In genomic region chr19:14113762-14114414, GRCh38 we compare ENCODE assay signal across 9 cellular contexts. TPM values are rescaled to one million over a fixed set of nuclear protein-coding genes. Genes with fewer than 3 reads are reported as not detected.
DNase-seq lines count a peak whose midpoint lies in the region; ATAC-seq, FAIRE-seq and TF ChIP-seq lines count a peak whose summit lies in the region.
"Had no signal": no experiment of that assay in that cellular context is flagged by ENCODE, and none has a peak within 500 bp of the region (broad histone marks: within the 10 kb centered on the region; RNA-seq: fewer than 3 reads in every experiment).

No MANE protein-coding gene starts in this region.

- DNase-seq in HFFc6 (no peak), UCSD-AML1 (lab: John Stamatoyannopoulos, UW; ENCODE audit: unreplicated experiment) (peak; percentile 97), coronary artery (ENCODE audit: low spot score) (no peak), pancreas (peak in 5 of 6 donors; percentile 35 to 81 (median 74)), HTR-8/SVneo (ENCODE audit: insufficient read length, low spot score) (no peak), NCI-H748 (lab: John Stamatoyannopoulos, UW; ENCODE audit: unreplicated experiment) (no peak), NCI-H1436 treated with DMSO at 0.1 percent for 48 hours (lab: John Stamatoyannopoulos, UW) (no peak), T1000 (lab: John Stamatoyannopoulos, UW) (no peak)

- no peaks in the 10 kb centered on the region for H3K27me3 ChIP-seq in pancreas

- peak overlapping the region; percentile 79 to 100 for H3K27ac ChIP-seq in coronary artery
- H3K27ac ChIP-seq in pancreas, result peak overlapping the region in 1 of 4 donors; percentile 2
- H3K27ac ChIP-seq: SK-N-MC had no signal

- WGBS in pancreas, 2 donors, result 75 to 79% methylated on average over 18 of the region's 18 CpGs

- H3K27ac Mint-ChIP-seq in HFFc6, result peak overlapping the region; percentile 87

- no peak for FAIRE-seq in pancreas (lab: Jason Lieb, UNC)
- no peak for FAIRE-seq in HTR-8/SVneo (lab: Jason Lieb, UNC)

- peak overlapping the region; percentile 65 for H3K4me3 ChIP-seq in coronary artery
- H3K4me3 ChIP-seq in pancreas, result no peak overlapping the region
- H3K4me3 ChIP-seq: SK-N-MC had no signal

- peaks cover 43% of the 10 kb centered on the region for H3K4me1 Mint-ChIP-seq in HFFc6 (ENCODE audit: low read depth)

- no peak for ATAC-seq in pancreas

- no peaks in the 10 kb centered on the region for H3K36me3 Mint-ChIP-seq in HFFc6 (ENCODE audit: low read depth)

- H3K9me3 ChIP-seq in pancreas, result no peaks in the 10 kb centered on the region

- H3K4me1 ChIP-seq in pancreas, result peaks cover 18 to 34% (median 19%) of the 10 kb centered on the region in 3 donors

- intact Hi-C loops in pancreas (cut with DNase I), result no loop called here

- no peaks in the 10 kb centered on the region for H3K9me3 Mint-ChIP-seq in HFFc6

- TF ChIP-seq CTCF in HFFc6 (IDR thresholded peaks at IDR 0.05) (peak; percentile 53), coronary artery (IDR thresholded peaks at IDR 0.05) (no peak), pancreas (IDR thresholded peaks at IDR 0.05) (peak in 1 of 4 donors; percentile 7)

- 0 out of 2 replicates have a peak, but pooled peaks cover 1% of the 10 kb centered on the region for H3K27me3 Mint-ChIP-seq in HFFc6 (ENCODE audit: insufficient read depth)

- H3K4me3 Mint-ChIP-seq in HFFc6, result no peak overlapping the region; the same call in 1 of the 2 replicates

- H3K36me3 ChIP-seq in pancreas, result no peaks in the 10 kb centered on the region

RNA-seq across cellular contexts. Expression of gene PRKACA, which starts 3.7 kb away (rescaled TPM):
- 100 to 1,000 TPM; 137 to 170 (median 149) TPM for total RNA-seq in HFFc6 (2021; fragmentation: NEBNext Ultra II Directional; extraction: Animal tissue kit (Norgen Biotek cat#: 25700))
- 10 to 100 TPM; 25.3 to 42.9 (median 35.5) TPM for total RNA-seq in pancreas
- 10 to 100 TPM; 27.5 to 28.2 TPM for polyA plus RNA-seq in pancreas

RNA-seq across cellular contexts. Expression of gene ASF1B, which starts 22.5 kb away (rescaled TPM):
- 10 to 100 TPM; 11.0 to 22.8 (median 18.6) TPM for total RNA-seq in HFFc6 (2021; fragmentation: NEBNext Ultra II Directional; extraction: Animal tissue kit (Norgen Biotek cat#: 25700))
- total RNA-seq in pancreas, result 1 to 10 TPM in 2 of 6 donors, under 1 TPM in 4; 0.14 to 1.1 (median 0.41) TPM
- under 1 TPM; 0.30 to 0.70 TPM for polyA plus RNA-seq in pancreas

RNA-seq across cellular contexts. Expression of gene SAMD1, which starts 23.3 kb away (rescaled TPM):
- total RNA-seq in HFFc6 (2021; fragmentation: NEBNext Ultra II Directional; extraction: Animal tissue kit (Norgen Biotek cat#: 25700)), result 10 to 100 TPM; 33.0 to 48.6 (median 35.9) TPM
- total RNA-seq in pancreas, result 10 to 100 TPM in 4 of 6 donors, 1 to 10 TPM in 2; 7.9 to 24.3 (median 15.1) TPM
- 10 to 100 TPM; 17.2 TPM for polyA plus RNA-seq in pancreas

RNA-seq across cellular contexts. Expression of gene C19orf67, which starts 28.3 kb away (rescaled TPM):
- not detected for total RNA-seq in HFFc6 (2021; fragmentation: NEBNext Ultra II Directional; extraction: Animal tissue kit (Norgen Biotek cat#: 25700))
- total RNA-seq in pancreas, result not detected
- not detected for polyA plus RNA-seq in pancreas

RNA-seq across cellular contexts. Expression of gene MISP3, which starts 41.3 kb away (rescaled TPM):
- 1 to 10 TPM in 2 of 6 experiments, under 1 TPM in 4; 0.62 to 1.2 (median 0.88) TPM for total RNA-seq in HFFc6 (2021; fragmentation: NEBNext Ultra II Directional; extraction: Animal tissue kit (Norgen Biotek cat#: 25700))
- total RNA-seq in pancreas, result 1 to 10 TPM; 6.4 to 9.4 (median 7.4) TPM
- 10 to 100 TPM; 13.3 to 21.4 TPM for polyA plus RNA-seq in pancreas

Comparison
In these comparisons a context has a peak if more than half of its experiments do, and no peak if none do; other contexts are left out.
1. DNase-seq: peak in UCSD-AML1 (single experiment) and pancreas (5 of 6); none in HFFc6 (single experiment), coronary artery (single experiment), HTR-8/SVneo (single experiment), NCI-H748 (single experiment), NCI-H1436 treated with DMSO at 0.1 percent for 48 hours (single experiment) and T1000 (single experiment).
2. RNA of gene ASF1B, which starts 22.5 kb away (total RNA-seq): 11.0 to 22.8 TPM in HFFc6; 0.14 to 1.1 TPM in pancreas; every median in the first group is over 4 times any median in the second.